In genomic region chr20:62382306-62383198, GRCh38 we compare ENCODE assay signal across 8 cellular contexts. TPM values are rescaled to one million over a fixed set of nuclear protein-coding genes. Genes with fewer than 3 reads are reported as not detected.
DNase-seq lines count a peak whose midpoint lies in the region; ATAC-seq and TF ChIP-seq lines count a peak whose summit lies in the region.

No MANE protein-coding gene starts in this region.

- intact Hi-C loops in PC-3 (cut with micrococcal nuclease) = loop anchor here (1.0 to 10.0 kb wide), 3 partner anchors 32 to 412 kb away; partner anchors contain the start of genes ADRM1 and MRGBP

- CTCF ChIA-PET in PC-3 (lab: Charles Lee) = interaction anchor here (0.6 to 1.0 kb wide), 9 partner anchors 10 to 76 kb away, joined by 3 to 18 read pairs (median 4); partner anchors contain the start of gene LAMA5

- H3K9me3 Mint-ChIP-seq in neural crest cell = peaks cover 5% of the 10 kb centered on the region

- peaks cover 31% of the 10 kb centered on the region for H3K79me2 ChIP-seq in PC-3 (ENCODE audit: low read length)

- H2AFZ ChIP-seq in PC-3 (ENCODE audit: low read length) = no peak overlapping the region

- no peaks in the 10 kb centered on the region for H3K9me2 ChIP-seq in PC-3 (replicated peaks; ENCODE audit: low read length)

- H3K4me3 ChIP-seq in PC-3 (ENCODE audit: low read length) = no peak overlapping the region

- no TSS peak for BruUV-seq in PC-3 (replicated peaks; lab: Mats Ljungman, UMichigan)

- H3K36me3 ChIP-seq in PC-3 (ENCODE audit: low read depth, low read length) = peaks cover 4% of the 10 kb centered on the region

- H3K27me3 Mint-ChIP-seq in neural crest cell (ENCODE audit: low read depth) = no peaks in the 10 kb centered on the region

- no peak overlapping the region for H3K27ac Mint-ChIP-seq in neural crest cell (ENCODE audit: unreplicated experiment)

- peak overlapping the region; percentile 88 for H3K4me3 Mint-ChIP-seq in neural crest cell

- peaks cover 24% of the 10 kb centered on the region for H3K4me1 Mint-ChIP-seq in neural crest cell

- in situ Hi-C loops in KBM-7 (cut with MboI; ENCODE audit: low pct_unique_long_range_greater_than_20kb, low sequenced_read_pairs) = loop anchor here (25.0 kb wide), 1 partner anchor 370 kb away; no protein-coding TSS in a partner anchor

- H3K9me3 ChIP-seq in PC-3 (ENCODE audit: low read length) = no peaks in the 10 kb centered on the region

- H3K4me2 ChIP-seq in PC-3 (ENCODE audit: low read length) = no peak overlapping the region

- no peak overlapping the region for H3K9ac ChIP-seq in PC-3 (ENCODE audit: low read length)

- peaks cover 12% of the 10 kb centered on the region for H3K36me3 Mint-ChIP-seq in neural crest cell (ENCODE audit: low read depth)

- no peaks in the 10 kb centered on the region for H3K27me3 ChIP-seq in PC-3 (ENCODE audit: low read length)

- TF ChIP-seq CTCF in PC-3 (conservative IDR thresholded peaks at IDR 0.05; ENCODE audit: low read depth, low read length) (peak; percentile 95), neural crest cell (conservative IDR thresholded peaks at IDR 0.05) (peak; percentile 93)

- DNase-seq in C1 segment of cervical spinal cord (lab: John Stamatoyannopoulos, UW) = peak in 10 of 14 donors; percentile 10 to 73 (median 36)
- peak; percentile 85 for DNase-seq in KBM-7
- peak; percentile 92 for DNase-seq in PC-3
- DNase-seq in activated T-cell treated with anti-CD3 and anti-CD28 coated beads for 24 hours (ENCODE audit: low read depth) = peak; percentile 75
- peak; percentile 74 for DNase-seq in neural crest cell (ENCODE audit: low read depth, low spot score)
- peak in 38 of 49 donors; percentile 26 to 83 (median 56) for DNase-seq in substantia nigra (lab: John Stamatoyannopoulos, UW)

- POLR2A ChIA-PET in PC-3 (lab: Charles Lee; ENCODE audit: unreplicated experiment) = interaction anchor here (0.7 kb wide), 1 partner anchor 396 kb away, joined by 4 read pairs; no protein-coding TSS in a partner anchor

- H3K4me1 ChIP-seq in PC-3 (ENCODE audit: insufficient read depth, low read length) = peaks cover 21% of the 10 kb centered on the region

- H4K20me1 ChIP-seq in PC-3 (ENCODE audit: low read length) = peaks cover 3% of the 10 kb centered on the region

- peaks cover 3% of the 10 kb centered on the region for H3F3A ChIP-seq in PC-3 (ENCODE audit: low read length, unreplicated experiment)

- no peak overlapping the region for H3K27ac ChIP-seq in PC-3 (ENCODE audit: low read length)
- no peak overlapping the region for H3K27ac ChIP-seq in substantia nigra (ENCODE audit: low read depth, low read length, poor library complexity, severe bottlenecking)

- peak; percentile 66 for ATAC-seq in GM19351 (IDR thresholded peaks at IDR 0.05; ENCODE audit: unreplicated experiment)
- peak; percentile 75 for ATAC-seq in PC-3
- ATAC-seq in esophagus mucosa = peak; percentile 45

RNA-seq across cellular contexts. Expression of gene RPS21, which starts 4.4 kb away (rescaled TPM):
- total RNA-seq in PC-3 (2014; rRNA removed) (1,250 and 1,945 TPM in 2 replicates), esophagus mucosa (1,745 TPM), neural crest cell (1,298 and 1,312 TPM in 2 replicates)

RNA-seq across cellular contexts. Expression of gene LAMA5, which starts 15.4 kb away (rescaled TPM):
- total RNA-seq in PC-3 (2014; rRNA removed) (196 and 308 TPM in 2 replicates), esophagus mucosa (83.4 TPM), neural crest cell (35.0 and 38.8 TPM in 2 replicates)

RNA-seq across cellular contexts. Expression of gene CABLES2, which starts 24.5 kb away (rescaled TPM):
- total RNA-seq in PC-3 (2014; rRNA removed) = 12.4 and 13.5 TPM in 2 replicates
- total RNA-seq in esophagus mucosa = 2.4 TPM
- 25.2 and 26.6 TPM in 2 replicates for total RNA-seq in neural crest cell

RNA-seq across cellular contexts. Expression of gene RBBP8NL, which starts 44.8 kb away (rescaled TPM):
- total RNA-seq in PC-3 (2014; rRNA removed) (9.3 and 9.4 TPM in 2 replicates), esophagus mucosa (5.1 TPM), neural crest cell (not detected in 2 replicates)

Comparison
In these comparisons a context has a peak if more than half of its experiments do, and no peak if none do; other contexts are left out.
1. DNase-seq: peak in every context shown above with its lines; median percentile 92 in PC-3; 85 in KBM-7; 75 in activated T-cell treated with anti-CD3 and anti-CD28 coated beads for 24 hours; 74 in neural crest cell; 56 in substantia nigra; 36 in C1 segment of cervical spinal cord.